ENCODE assay signal across 8 cellular contexts in genomic region chr1:35788139-35788538, GRCh38.
"Had no signal": no experiment of that assay in that cellular context is flagged by ENCODE, and none has a peak within 500 bp of the region (broad histone marks: within the 10 kb centered on the region; RNA-seq: fewer than 3 reads in every experiment).

No MANE protein-coding gene starts in this region.

- H3K4me1 ChIP-seq: HAP-1 had no signal

- H3K9me3 ChIP-seq: HAP-1 had no signal

- ATAC-seq: HCT116 had no signal

- H3K4me3 ChIP-seq: HAP-1 had no signal

- H3K36me3 ChIP-seq: HAP-1 had no signal

- DNase-seq: GOT3, H7, HFFc6, IMR-90, KBM-7 had no signal

- H3K27ac ChIP-seq: KMS-11 had no signal

- H3K4me2 ChIP-seq: KMS-11 had no signal
